ENCODE assay signal across 11 cellular contexts in the genomic region with DNA sequence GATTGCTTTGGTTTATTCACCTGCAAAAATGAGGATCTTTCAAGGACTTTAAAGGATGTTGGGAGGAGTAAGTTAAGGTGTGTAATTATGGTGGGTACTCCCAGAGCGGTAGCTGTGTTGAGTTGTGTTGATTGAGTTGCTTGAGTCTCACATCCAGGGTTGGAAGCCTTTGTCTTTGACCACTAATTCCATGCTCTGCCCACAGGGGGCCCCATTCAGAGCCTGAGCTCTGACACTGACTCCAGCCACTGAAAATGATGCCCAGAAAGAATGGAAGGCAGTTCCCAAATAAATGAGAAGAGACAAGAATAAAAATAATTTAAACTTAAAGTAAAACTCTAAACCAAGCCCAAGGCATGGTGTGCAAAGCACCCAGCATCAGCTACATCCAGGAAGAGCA.
A peak's percentile ranks its signal among the peaks of the same experiment; 100 is the strongest.
DNase-seq lines count a peak whose midpoint lies in the region; ATAC-seq, FAIRE-seq and TF ChIP-seq lines count a peak whose summit lies in the region.
"Had no signal": no experiment of that assay in that cellular context is flagged by ENCODE, and none has a peak within 500 bp of the region (broad histone marks: within the 10 kb centered on the region; RNA-seq: fewer than 3 reads in every experiment).

No MANE protein-coding gene starts in this region.

- H3K27ac ChIP-seq in DOHH2 (ENCODE audit: low read depth, low read length) (no peak overlapping the region), GM12878 (ENCODE audit: control insufficient read depth, insufficient read depth) (no peak overlapping the region)
- H3K27ac ChIP-seq: sigmoid colon had no signal

- no peak overlapping the region for H3K4me2 ChIP-seq in DOHH2 (ENCODE audit: low read length)
- H3K4me2 ChIP-seq in GM12878 (ENCODE audit: control insufficient read depth, insufficient read depth): no peak overlapping the region

- in situ Hi-C loops in GM12878 (cut with MboI): no loop called here
- in situ Hi-C loops in GM13976 (cut with MboI; ENCODE audit: low sequenced_read_pairs, unreplicated experiment): no loop called here

- no peaks in the 10 kb centered on the region for H3K9me2 ChIP-seq in DOHH2 (replicated peaks; ENCODE audit: control insufficient read depth, low read length)

- no peaks in the 10 kb centered on the region for H3K4me1 ChIP-seq in DOHH2 (ENCODE audit: control insufficient read depth, low read length)
- no peaks in the 10 kb centered on the region for H3K4me1 ChIP-seq in GM12878 (ENCODE audit: control insufficient read depth, insufficient read depth, low read length)
- H3K4me1 ChIP-seq: sigmoid colon had no signal

- H3K79me2 ChIP-seq in DOHH2 (ENCODE audit: control insufficient read depth, low read length) (no peaks in the 10 kb centered on the region), GM12878 (ENCODE audit: control insufficient read depth, insufficient read depth, low read length) (no peaks in the 10 kb centered on the region)

- no peak for DNase-seq in HFF-Myc (ENCODE audit: extremely low read depth, low read depth)
- no peak for DNase-seq in GM12878 (ENCODE audit: low read depth, low spot score)
- peak; percentile 27 to 32 for DNase-seq in lung microvascular endothelial cell (ENCODE audit: low read depth in 2 of 2)
- no peak for DNase-seq in GOT3 (lab: John Stamatoyannopoulos, UW)
- DNase-seq in HPDE6-E6E7 (ENCODE audit: extremely low spot score): no peak
- DNase-seq in GM13976 (ENCODE audit: low spot score): no peak
- DNase-seq: amygdala, NCI-H2081, sigmoid colon had no signal

- no peak for TF ChIP-seq EP300 in GM12878 (IDR thresholded peaks at IDR 0.05; ENCODE audit: borderline replicate concordance in 1 of 2, control insufficient read depth in 1 of 2, low read depth in 2 of 2, low read length in 2 of 2)

- no peak for TF ChIP-seq POLR2A in GM12878 (IDR thresholded peaks at IDR 0.05; ENCODE audit: low read depth, low read length)

- RAD21 ChIA-PET in GM12878 (lab: Charles Lee; ENCODE audit: unreplicated experiment): interaction anchor here (0.8 kb wide), 1 partner anchor 160 kb away, joined by 3 read pairs; no protein-coding TSS in a partner anchor

- no peak for FAIRE-seq in GM12878 (lab: Jason Lieb, UNC)

- no TSS peak for BruUV-seq in GM12878 (replicated peaks; lab: Mats Ljungman, UMichigan)

- TF ChIP-seq RAD21 in GM12878 (IDR thresholded peaks at IDR 0.05; ENCODE audit: insufficient read depth, low read depth, low read length): peak; percentile 20; the same call in 1 of the 2 replicates

- no peak overlapping the region for H3K4me3 ChIP-seq in DOHH2 (ENCODE audit: low read length)
- no peak overlapping the region for H3K4me3 ChIP-seq in HFF-Myc (replicated peaks; ENCODE audit: low read depth, low read length)
- no peak overlapping the region for H3K4me3 ChIP-seq in GM12878
- H3K4me3 ChIP-seq: sigmoid colon had no signal

- intact Hi-C loops in GM12878 (cut with micrococcal nuclease; ENCODE audit: unreplicated experiment): loop anchor here (2.0 kb wide), 1 partner anchor 159 kb away; no protein-coding TSS in a partner anchor

- H2AFZ ChIP-seq in GM12878 (ENCODE audit: control insufficient read depth, low read depth, low read length): no peak overlapping the region

- SMC1A ChIA-PET in GM12878 (lab: Charles Lee; ENCODE audit: uncharacterized antibody, unreplicated experiment): no interaction called here

- H3K36me3 ChIP-seq in DOHH2 (ENCODE audit: control insufficient read depth, low read length) (no peaks in the 10 kb centered on the region), GM12878 (ENCODE audit: control insufficient read depth in 2 of 2, insufficient read depth in 2 of 2, low read length in 1 of 2) (no peaks in the 10 kb centered on the region)
- H3K36me3 ChIP-seq: sigmoid colon had no signal

- H3K27me3 ChIP-seq in DOHH2 (ENCODE audit: control insufficient read depth, low read length): no peaks in the 10 kb centered on the region
- H3K27me3 ChIP-seq in GM12878 (replicated peaks in 1 of 2; ENCODE audit: control insufficient read depth in 2 of 2, insufficient read depth in 2 of 2, low read length in 1 of 2): peaks cover 0 to 2% of the 10 kb centered on the region in 2 experiments; a peak in 3 of 4 replicates
- H3K27me3 ChIP-seq: sigmoid colon had no signal

- H3K9me3 ChIP-seq in DOHH2 (ENCODE audit: control insufficient read depth, insufficient read depth, low read length) (no peaks in the 10 kb centered on the region), GM12878 (replicated peaks; ENCODE audit: control insufficient read depth, insufficient read depth, low read length) (no peaks in the 10 kb centered on the region)

- CTCF ChIA-PET in GM12878 (lab: Yijun Ruan, JAX): interaction anchor here (0.7 to 1.2 kb wide), 3 partner anchors 145 to 317 kb away, joined by 3 read pairs; no protein-coding TSS in a partner anchor

- ATAC-seq in GM12878 (no peak), GM19455 (IDR thresholded peaks at IDR 0.05; ENCODE audit: unreplicated experiment) (no peak)

- H4K20me1 ChIP-seq in DOHH2 (ENCODE audit: control insufficient read depth, insufficient read depth, low read depth, low read length) (no peaks in the 10 kb centered on the region), GM12878 (ENCODE audit: control insufficient read depth, insufficient read depth) (no peaks in the 10 kb centered on the region)

- TF ChIP-seq CTCF in DOHH2 (IDR thresholded peaks at IDR 0.05; ENCODE audit: low read depth, low read length, poor library complexity, severe bottlenecking) (peak; percentile 47), HFF-Myc (IDR thresholded peaks at IDR 0.05; ENCODE audit: low read depth, low read length, missing control alignments) (peak; percentile 44), GM12878 (IDR thresholded peaks at IDR 0.05 in 2 of 3, conservative IDR thresholded peaks at IDR 0.05 in 1 of 3; ENCODE audit: control insufficient read depth in 2 of 3, extremely low read depth in 1 of 3, insufficient read depth in 1 of 3, low read depth in 3 of 3, low read length in 3 of 3) (peak; percentile 10 to 36 (median 32); a peak in 3 of 6 replicates), GM13976 (IDR thresholded peaks at IDR 0.05; ENCODE audit: borderline replicate concordance, control extremely low read depth, extremely low read depth, insufficient read depth, missing control alignments) (no peak)

- H3K9ac ChIP-seq in GM12878 (ENCODE audit: control insufficient read depth, insufficient read depth, low read length): no peak overlapping the region

- 100% methylated on average over 1 of the region's 1 CpG for WGBS in GM12878 (ENCODE audit: insufficient coverage, insufficient replicate concordance, low lambda C conversion rate, missing lambda C conversion rate)

- POLR2A ChIA-PET in GM12878 (lab: Charles Lee): no interaction called here

- H3F3A ChIP-seq in DOHH2 (ENCODE audit: control insufficient read depth, insufficient read depth): no peaks in the 10 kb centered on the region

TF ChIP-seq in GM12878, 131 proteins besides CTCF, POLR2A, EP300 and RAD21:
- TF ChIP-seq, protein P1, sequence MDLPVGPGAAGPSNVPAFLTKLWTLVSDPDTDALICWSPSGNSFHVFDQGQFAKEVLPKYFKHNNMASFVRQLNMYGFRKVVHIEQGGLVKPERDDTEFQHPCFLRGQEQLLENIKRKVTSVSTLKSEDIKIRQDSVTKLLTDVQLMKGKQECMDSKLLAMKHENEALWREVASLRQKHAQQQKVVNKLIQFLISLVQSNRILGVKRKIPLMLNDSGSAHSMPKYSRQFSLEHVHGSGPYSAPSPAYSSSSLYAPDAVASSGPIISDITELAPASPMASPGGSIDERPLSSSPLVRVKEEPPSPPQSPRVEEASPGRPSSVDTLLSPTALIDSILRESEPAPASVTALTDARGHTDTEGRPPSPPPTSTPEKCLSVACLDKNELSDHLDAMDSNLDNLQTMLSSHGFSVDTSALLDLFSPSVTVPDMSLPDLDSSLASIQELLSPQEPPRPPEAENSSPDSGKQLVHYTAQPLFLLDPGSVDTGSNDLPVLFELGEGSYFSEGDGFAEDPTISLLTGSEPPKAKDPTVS (IDR thresholded peaks at IDR 0.05; ENCODE audit: low read depth, low read length): no peak

Comparison
In these comparisons a context has a peak if more than half of its experiments do, and no peak if none do; other contexts are left out.
1. DNase-seq: peak in lung microvascular endothelial cell (2 of 2); none in HFF-Myc (single experiment), GM12878 (single experiment), GOT3 (single experiment), HPDE6-E6E7 (single experiment) and GM13976 (single experiment).